ENCODE assay signal across 1 cellular context in genomic region chr16:20812510-20812909, GRCh38.
A peak's percentile ranks its signal among the peaks of the same experiment; 100 is the strongest.
TF ChIP-seq lines count a peak whose summit lies in the region.

No MANE protein-coding gene starts in this region.

TF ChIP-seq in HepG2, 621 proteins besides CTCF, POLR2A, EP300 and RAD21:
- TF ChIP-seq KDM5A (IDR thresholded peaks at IDR 0.05; ENCODE audit: borderline replicate concordance, low read length) (no peak), HOXA9 (CRISPR knock-in tag; IDR thresholded peaks at IDR 0.05; ENCODE audit: borderline replicate concordance) (0 out of 2 replicates have a peak, but pooled peaks have one; percentile 33), LCORL (IDR thresholded peaks at IDR 0.05) (0 out of 2 replicates have a peak, but pooled peaks have one; percentile 41), LCORL (CRISPR knock-in tag; IDR thresholded peaks at IDR 0.05) (no peak)
